ENCODE assay signal across 9 cellular contexts in genomic region chr14:100438678-100439592, GRCh38.
DNase-seq lines count a peak whose midpoint lies in the region; ATAC-seq and TF ChIP-seq lines count a peak whose summit lies in the region.
"Had no signal": no experiment of that assay in that cellular context is flagged by ENCODE, and none has a peak within 500 bp of the region (broad histone marks: within the 10 kb centered on the region; RNA-seq: fewer than 3 reads in every experiment).

No MANE protein-coding gene starts in this region.

- peak; percentile 13 for DNase-seq in NCI-H345 (lab: John Stamatoyannopoulos, UW)
- DNase-seq in NCI-H345 treated with DMSO at 0.1 percent for 48 hours (lab: John Stamatoyannopoulos, UW; ENCODE audit: unreplicated experiment), result no peak
- peak; percentile 74 for DNase-seq in fibroblast of villous mesenchyme (ENCODE audit: low read depth)
- peak; percentile 25 to 45 for DNase-seq in stimulated activated CD4-positive, alpha-beta T cell treated with anti-CD3 and anti-CD28 coated beads, Interleukin-2, amount 100 ng/mL, for 48 hours
- DNase-seq in NOMO-1 (lab: John Stamatoyannopoulos, UW; ENCODE audit: unreplicated experiment in 2 of 2), result no peak
- no peak for DNase-seq in type B pancreatic cell (ENCODE audit: extremely low spot score, unreplicated experiment)

- peaks cover 35% of the 10 kb centered on the region for H3K4me1 Mint-ChIP-seq in type B pancreatic cell (ENCODE audit: unreplicated experiment)

- no peak overlapping the region for H3K4me3 ChIP-seq in fibroblast of villous mesenchyme (ENCODE audit: low read depth, low read length)

- peak overlapping the region; percentile 51; the same call in 1 of the 2 replicates for H3K27ac ChIP-seq in VCaP

- TF ChIP-seq CTCF in VCaP (conservative IDR thresholded peaks at IDR 0.05) (no peak), fibroblast of villous mesenchyme (IDR thresholded peaks at IDR 0.05; ENCODE audit: insufficient read depth, low read depth, low read length) (no peak), type B pancreatic cell (conservative IDR thresholded peaks at IDR 0.05) (no peak)

- no peaks in the 10 kb centered on the region for H3K27me3 Mint-ChIP-seq in type B pancreatic cell
- H3K27me3 Mint-ChIP-seq: CD4-positive, alpha-beta T cell had no signal

- no peak for ATAC-seq in GM19324 (IDR thresholded peaks at IDR 0.05; ENCODE audit: low FRiP score, unreplicated experiment)

- H3K9me3 Mint-ChIP-seq in type B pancreatic cell, result no peaks in the 10 kb centered on the region
- H3K9me3 Mint-ChIP-seq: CD4-positive, alpha-beta T cell had no signal

- H3K4me3 Mint-ChIP-seq in type B pancreatic cell, result no peak overlapping the region
- H3K4me3 Mint-ChIP-seq: CD4-positive, alpha-beta T cell had no signal

- H3K27ac Mint-ChIP-seq in type B pancreatic cell, result no peak overlapping the region
- H3K27ac Mint-ChIP-seq: CD4-positive, alpha-beta T cell had no signal

- no peaks in the 10 kb centered on the region for H3K36me3 Mint-ChIP-seq in type B pancreatic cell

Comparison
In these comparisons a context has a peak if more than half of its experiments do, and no peak if none do; other contexts are left out.
1. DNase-seq: peak in NCI-H345 (single experiment), fibroblast of villous mesenchyme (single experiment) and stimulated activated CD4-positive, alpha-beta T cell treated with anti-CD3 and anti-CD28 coated beads, Interleukin-2, amount 100 ng/mL, for 48 hours (2 of 2); none in NCI-H345 treated with DMSO at 0.1 percent for 48 hours (single experiment), NOMO-1 (0 of 2) and type B pancreatic cell (single experiment).